In genomic region chr4:182062936-182063335, GRCh38 we compare ENCODE assay signal across 1 cellular context.
TF ChIP-seq lines count a peak whose summit lies in the region.

No MANE protein-coding gene starts in this region.

TF ChIP-seq in HEK293, 187 proteins besides CTCF, POLR2A, EP300 and RAD21 (continued from another document):
- no peak for TF ChIP-seq HIC1 (tag by site-specific recombination; IDR thresholded peaks at IDR 0.05)
